8 cellular contexts compared by ENCODE assay signal in the genomic region with DNA sequence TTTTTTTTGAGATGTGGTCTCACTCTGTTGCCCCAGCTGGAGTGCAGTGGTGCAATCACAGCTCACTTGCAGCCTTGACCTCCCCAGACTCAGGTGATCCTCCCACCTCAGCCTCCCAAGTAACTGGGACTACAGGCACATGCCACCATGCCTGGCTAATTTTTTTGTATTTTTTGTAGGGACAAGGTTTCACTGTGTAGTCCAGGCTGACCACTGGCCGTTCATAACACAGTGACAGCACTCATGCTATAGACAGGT. TPM values are rescaled to one million over a fixed set of nuclear protein-coding genes. Genes with fewer than 3 reads are reported as not detected.
DNase-seq lines count a peak whose midpoint lies in the region; ATAC-seq and TF ChIP-seq lines count a peak whose summit lies in the region.
"Not testable (repeated sequence)": the region's sequence is repeated elsewhere in the genome, so short reads cannot be mapped to it uniquely, and the experiment has no call there.

No MANE protein-coding gene starts in this region.

- peak overlapping the region; percentile 96 for H3K27ac Mint-ChIP-seq in activated T-cell treated with anti-CD3 and anti-CD28 coated beads, Interleukin-2, amount 50 U/mL, for 24 hours

- ATAC-seq in gastroesophageal sphincter, upper lobe of right lung: not testable (repeated sequence)

- peaks cover 73% of the 10 kb centered on the region for H3K36me3 Mint-ChIP-seq in activated T-cell treated with anti-CD3 and anti-CD28 coated beads, Interleukin-2, amount 50 U/mL, for 24 hours (ENCODE audit: low read depth)

- not testable (repeated sequence) for H3K9me3 Mint-ChIP-seq in activated T-cell treated with anti-CD3 and anti-CD28 coated beads, Interleukin-2, amount 50 U/mL, for 24 hours

- TF ChIP-seq POLR2A in Peyer's patch (IDR thresholded peaks at IDR 0.05); gastroesophageal sphincter (IDR thresholded peaks at IDR 0.05); spleen (IDR thresholded peaks at IDR 0.05): not testable (repeated sequence)

- WGBS in gastroesophageal sphincter (ENCODE audit: low coverage in 1 of 2), 2 donors: 67 to 100% methylated on average over 1 of the region's 1 CpG
- WGBS in mesodermal cell (ENCODE audit: insufficient coverage in 2 of 2), 2 experiments: 93 to 100% methylated on average over 1 of the region's 1 CpG
- WGBS in spleen, 5 donors: 53 to 92% (median 72%) methylated on average over 1 of the region's 1 CpG

- not testable (repeated sequence) for H3K27me3 ChIP-seq in DOHH2 (ENCODE audit: control insufficient read depth, low read length); Peyer's patch; ascending aorta; spleen (replicated peaks in 1 of 7); upper lobe of right lung
- peaks cover 19% of the 10 kb centered on the region for H3K27me3 ChIP-seq in gastroesophageal sphincter

- not testable (repeated sequence) for H3K27me3 Mint-ChIP-seq in activated T-cell treated with anti-CD3 and anti-CD28 coated beads, Interleukin-2, amount 50 U/mL, for 24 hours

- not testable (repeated sequence) for DNase-seq in Peyer's patch; activated T-cell treated with anti-CD3 and anti-CD28 coated beads, Interleukin-2, amount 50 U/mL, for 24 hours; ascending aorta (ENCODE audit: low spot score in 2 of 2); spleen; upper lobe of right lung

- H4K20me1 ChIP-seq in DOHH2 (ENCODE audit: control insufficient read depth, insufficient read depth, low read depth, low read length): not testable (repeated sequence)

- not testable (repeated sequence) for TF ChIP-seq EP300 in gastroesophageal sphincter (IDR thresholded peaks at IDR 0.05)

- H3K79me2 ChIP-seq in DOHH2 (ENCODE audit: control insufficient read depth, low read length): peaks cover 99% of the 10 kb centered on the region

- peaks cover 55% of the 10 kb centered on the region for H3K36me3 ChIP-seq in DOHH2 (ENCODE audit: control insufficient read depth, low read length)
- not testable (repeated sequence) for H3K36me3 ChIP-seq in Peyer's patch; ascending aorta; gastroesophageal sphincter; mesodermal cell (ENCODE audit: control insufficient read depth, insufficient read depth, low read length); spleen; upper lobe of right lung

- H3K4me1 ChIP-seq in DOHH2 (ENCODE audit: control insufficient read depth, low read length): peaks cover 79% of the 10 kb centered on the region
- H3K4me1 ChIP-seq in Peyer's patch: peaks cover 0 to 14% (median 12%) of the 10 kb centered on the region in 4 donors
- H3K4me1 ChIP-seq in ascending aorta; mesodermal cell (ENCODE audit: control insufficient read depth, insufficient read depth, low read length, poor library complexity, severe bottlenecking): not testable (repeated sequence)
- peaks cover 0 to 26% (median 0%) of the 10 kb centered on the region in 3 donors for H3K4me1 ChIP-seq in gastroesophageal sphincter
- peaks cover 50 to 100% (median 91%) of the 10 kb centered on the region in 6 donors for H3K4me1 ChIP-seq in spleen
- peaks cover 42% of the 10 kb centered on the region for H3K4me1 ChIP-seq in upper lobe of right lung

- not testable (repeated sequence) for H3K9me2 ChIP-seq in DOHH2 (replicated peaks; ENCODE audit: control insufficient read depth, low read length)

- H3F3A ChIP-seq in DOHH2 (ENCODE audit: control insufficient read depth, insufficient read depth): peaks cover 15% of the 10 kb centered on the region

- peak overlapping the region; percentile 92 for H3K27ac ChIP-seq in DOHH2 (ENCODE audit: low read depth, low read length)
- H3K27ac ChIP-seq in Peyer's patch: peak overlapping the region; percentile 79 to 92 (median 82)
- peak overlapping the region; percentile 39 to 48 for H3K27ac ChIP-seq in ascending aorta
- H3K27ac ChIP-seq in gastroesophageal sphincter: peak overlapping the region in 3 of 4 donors; percentile 38 to 79 (median 64)
- peak overlapping the region; percentile 5 for H3K27ac ChIP-seq in mesodermal cell (ENCODE audit: low read depth, low read length, severe bottlenecking)
- H3K27ac ChIP-seq in spleen: peak overlapping the region; percentile 66 to 97 (median 90)
- peak overlapping the region; percentile 84 for H3K27ac ChIP-seq in upper lobe of right lung

- peak overlapping the region; percentile 100 for H3K4me2 ChIP-seq in DOHH2 (ENCODE audit: low read length)

- H3K4me1 Mint-ChIP-seq in activated T-cell treated with anti-CD3 and anti-CD28 coated beads, Interleukin-2, amount 50 U/mL, for 24 hours (ENCODE audit: low read depth): peaks cover 61% of the 10 kb centered on the region

- intact Hi-C loops in ascending aorta (cut with DNase I); spleen (cut with DNase I; ENCODE audit: low total_unique reads); upper lobe of right lung (cut with DNase I): not testable (repeated sequence)

- H3K4me3 ChIP-seq in DOHH2 (ENCODE audit: low read length) (peak overlapping the region; percentile 96), Peyer's patch (peak overlapping the region in 3 of 4 donors; percentile 9 to 38 (median 22)), spleen (peak overlapping the region in 6 of 8 donors; percentile 9 to 95 (median 35)), upper lobe of right lung (peak overlapping the region; percentile 21)
- not testable (repeated sequence) for H3K4me3 ChIP-seq in ascending aorta; gastroesophageal sphincter; mesodermal cell (ENCODE audit: extremely low read depth, insufficient read depth, low read length, poor library complexity, severe bottlenecking)

- not testable (repeated sequence) for H3K9me3 ChIP-seq in DOHH2 (ENCODE audit: control insufficient read depth, insufficient read depth, low read length); Peyer's patch; ascending aorta; gastroesophageal sphincter; mesodermal cell (ENCODE audit: control insufficient read depth, low read length); spleen; upper lobe of right lung

- TF ChIP-seq CTCF in DOHH2 (IDR thresholded peaks at IDR 0.05; ENCODE audit: low read depth, low read length, poor library complexity, severe bottlenecking); Peyer's patch (IDR thresholded peaks at IDR 0.05); ascending aorta (IDR thresholded peaks at IDR 0.05); gastroesophageal sphincter (IDR thresholded peaks at IDR 0.05); spleen (IDR thresholded peaks at IDR 0.05 in 8 of 11, conservative IDR thresholded peaks at IDR 0.05 in 3 of 11); upper lobe of right lung (IDR thresholded peaks at IDR 0.05): not testable (repeated sequence)

- H3K4me3 Mint-ChIP-seq in activated T-cell treated with anti-CD3 and anti-CD28 coated beads, Interleukin-2, amount 50 U/mL, for 24 hours: peak overlapping the region; percentile 98

RNA-seq across cellular contexts. Expression of a gene that starts 5.4 kb away (rescaled TPM):
- total RNA-seq in Peyer's patch (1 to 10 TPM in 3 of 4 donors, under 1 TPM in 1; 0.95 to 8.3 (median 3.3) TPM), ascending aorta (6.2 TPM), gastroesophageal sphincter (1 to 10 TPM in 3 of 4 donors, under 1 TPM in 1; 0.78 to 5.4 (median 2.9) TPM), spleen (10 to 100 TPM; 23.3 to 40.3 (median 32.3) TPM), upper lobe of right lung (14.8 TPM)
- 5.6 TPM for polyA plus RNA-seq in mesodermal cell (2013, experiment 1 of 2)
- 3.6 TPM for polyA plus RNA-seq in mesodermal cell (2013, experiment 2 of 2)
- polyA plus RNA-seq in spleen: 10 to 100 TPM; 17.0 to 26.1 (median 17.4) TPM

RNA-seq across cellular contexts. Expression of a gene that starts 18.6 kb away (rescaled TPM):
- total RNA-seq in Peyer's patch (1 to 10 TPM; 1.3 to 3.3 (median 2.4) TPM), ascending aorta (15.8 TPM), gastroesophageal sphincter (10 to 100 TPM in 3 of 4 donors, 1 to 10 TPM in 1; 9.7 to 21.1 (median 12.0) TPM), spleen (1 to 10 TPM; 2.3 to 3.8 (median 3.1) TPM), upper lobe of right lung (1.5 TPM)
- 2.9 TPM for polyA plus RNA-seq in mesodermal cell (2013, experiment 1 of 2)
- polyA plus RNA-seq in mesodermal cell (2013, experiment 2 of 2): 2.5 TPM
- 1 to 10 TPM; 1.1 to 2.1 (median 1.3) TPM for polyA plus RNA-seq in spleen

Comparison
In these comparisons a context has a peak if more than half of its experiments do, and no peak if none do; other contexts are left out.
1. H3K27ac ChIP-seq: peak in every context shown above with its lines; median percentile 92 in DOHH2; 90 in spleen; 84 in upper lobe of right lung; 82 in Peyer's patch; 64 in gastroesophageal sphincter; 44 in ascending aorta; 5 in mesodermal cell.